In the genomic region with DNA sequence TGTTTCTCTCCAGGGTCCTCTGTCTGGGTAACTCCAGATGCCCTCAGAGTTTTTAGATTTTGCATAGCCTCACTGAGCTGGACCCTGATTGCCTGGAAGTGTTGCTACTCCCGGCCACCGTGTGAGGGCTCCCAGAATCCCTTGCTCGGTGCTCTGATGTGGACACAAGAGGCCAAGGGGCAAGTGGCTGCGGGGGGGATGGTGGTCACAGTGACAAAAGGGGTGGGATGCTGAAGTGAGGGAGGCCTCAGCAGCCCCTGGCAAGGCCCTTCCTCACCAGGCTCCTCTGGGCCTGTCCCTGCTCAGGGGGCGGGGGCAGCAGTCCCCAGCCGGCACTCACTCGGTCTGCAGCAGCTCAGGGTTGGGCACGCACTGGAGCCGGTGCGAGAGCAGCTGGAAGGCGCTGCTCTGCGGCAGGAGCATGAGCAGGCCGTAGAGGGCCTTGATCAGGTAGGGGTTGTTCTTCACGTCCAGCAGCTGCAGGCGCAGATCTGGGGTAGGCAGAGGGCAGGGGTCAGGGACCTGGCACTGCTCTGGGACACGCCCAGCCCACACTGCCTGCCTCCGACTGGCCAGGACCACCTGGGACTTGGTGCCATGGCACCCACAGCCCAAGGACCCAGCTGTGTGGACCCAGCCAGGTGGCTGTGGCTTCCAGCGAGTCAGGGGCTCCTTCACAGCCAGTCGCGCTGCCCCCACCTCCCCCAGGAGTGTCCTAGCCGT, we compare ENCODE assay signal across 13 cellular contexts. TPM values are rescaled to one million over a fixed set of nuclear protein-coding genes. Genes with fewer than 3 reads are reported as not detected.
DNase-seq lines count a peak whose midpoint lies in the region; ATAC-seq and TF ChIP-seq lines count a peak whose summit lies in the region.
"Had no signal": no experiment of that assay in that cellular context is flagged by ENCODE, and none has a peak within 500 bp of the region (broad histone marks: within the 10 kb centered on the region; RNA-seq: fewer than 3 reads in every experiment).

No MANE protein-coding gene starts in this region.

- no peaks in the 10 kb centered on the region for H4K20me1 ChIP-seq in mammary epithelial cell (ENCODE audit: insufficient read depth, low read length)

- dilution Hi-C loops in mammary epithelial cell (cut with HindIII; ENCODE audit: low sequenced_read_pairs) = no loop called here

- TF ChIP-seq CTCF in MCF 10A (IDR thresholded peaks at IDR 0.05; ENCODE audit: unreplicated experiment) (no peak), mammary epithelial cell (conservative IDR thresholded peaks at IDR 0.05 in 1 of 2, IDR thresholded peaks at IDR 0.05 in 1 of 2; ENCODE audit: extremely low read depth in 1 of 2, insufficient read depth in 1 of 2, low read depth in 1 of 2, low read length in 2 of 2) (no peak), heart left ventricle (IDR thresholded peaks at IDR 0.05) (no peak), ovary (IDR thresholded peaks at IDR 0.05) (no peak), uterus (IDR thresholded peaks at IDR 0.05) (no peak)

- no peaks in the 10 kb centered on the region for H3K79me2 ChIP-seq in mammary epithelial cell (ENCODE audit: insufficient read depth, low read length)

- H3K27me3 ChIP-seq in mammary epithelial cell (ENCODE audit: insufficient read depth, low read length) = no peaks in the 10 kb centered on the region
- no peaks in the 10 kb centered on the region for H3K27me3 ChIP-seq in heart left ventricle
- H3K27me3 ChIP-seq in ovary = no peaks in the 10 kb centered on the region
- no peaks in the 10 kb centered on the region for H3K27me3 ChIP-seq in uterus
- no peaks in the 10 kb centered on the region for H3K27me3 ChIP-seq in MG63

- H3K36me3 ChIP-seq in mammary epithelial cell (ENCODE audit: insufficient read depth, low read length) (no peaks in the 10 kb centered on the region), heart left ventricle (no peaks in the 10 kb centered on the region), ovary (no peaks in the 10 kb centered on the region), uterus (no peaks in the 10 kb centered on the region), MG63 (no peaks in the 10 kb centered on the region)

- 95% methylated on average over 14 of the region's 21 CpGs for WGBS in mammary epithelial cell (ENCODE audit: low coverage, missing lambda C conversion rate)
- WGBS in heart left ventricle, 4 donors = 48 to 66% (median 58%) methylated on average over 17 to 21 of the region's 21 CpGs
- 70 to 78% (median 75%) methylated on average over 20 to 21 of the region's 21 CpGs for WGBS in ovary, 3 donors

- no peak overlapping the region for H3K4me2 ChIP-seq in mammary epithelial cell (ENCODE audit: insufficient read depth, low read depth, low read length)

- H3K27ac Mint-ChIP-seq in MCF 10A (ENCODE audit: low read depth, unreplicated experiment) (peak overlapping the region; percentile 55), T-helper 17 cell (no peak overlapping the region)
- H3K27ac Mint-ChIP-seq: activated CD4-positive, alpha-beta T cell treated with anti-CD3 and anti-CD28 coated beads, Interleukin-2, amount 10 ng/mL, durations not matched to agents 24 days and 14 days had no signal

- TF ChIP-seq POLR2A in heart left ventricle (IDR thresholded peaks at IDR 0.05) = no peak
- no peak for TF ChIP-seq POLR2A in ovary (IDR thresholded peaks at IDR 0.05)
- TF ChIP-seq POLR2A in uterus (IDR thresholded peaks at IDR 0.05) = no peak

- BruUV-seq in MCF 10A (replicated peaks; lab: Mats Ljungman, UMichigan) (no TSS peak), mammary epithelial cell (replicated peaks; lab: Mats Ljungman, UMichigan) (no TSS peak)

- H3K9me3 Mint-ChIP-seq in MCF 10A (ENCODE audit: unreplicated experiment) = no peaks in the 10 kb centered on the region
- H3K9me3 Mint-ChIP-seq: activated CD4-positive, alpha-beta T cell treated with anti-CD3 and anti-CD28 coated beads, Interleukin-2, amount 10 ng/mL, durations not matched to agents 24 days and 14 days had no signal

- TF ChIP-seq EP300 in ovary (IDR thresholded peaks at IDR 0.05) = no peak

- H3K9ac ChIP-seq in mammary epithelial cell (ENCODE audit: insufficient read depth, low read length) = no peak overlapping the region

- no peak for DNase-seq in MCF 10A (ENCODE audit: unreplicated experiment)
- no peak for DNase-seq in mammary epithelial cell
- peak in 2 of 5 donors; percentile 45 to 52 for DNase-seq in heart left ventricle
- peak in 1 of 5 donors; percentile 49 for DNase-seq in ovary
- no peak for DNase-seq in uterus
- DNase-seq in MG63 = no peak
- no peak for DNase-seq in T-helper 17 cell
- DNase-seq: activated CD4-positive, alpha-beta T cell treated with anti-CD3 and anti-CD28 coated beads, Interleukin-2, amount 10 ng/mL, durations not matched to agents 24 days and 14 days; activated naive CD4-positive, alpha-beta T cell; DMS79 treated with DMSO at 0.1 percent for 48 hours; small intestine had no signal

- peaks cover 57% of the 10 kb centered on the region for H3K4me1 Mint-ChIP-seq in MCF 10A (ENCODE audit: insufficient read depth, unreplicated experiment)
- peaks cover 4% of the 10 kb centered on the region for H3K4me1 Mint-ChIP-seq in T-helper 17 cell

- H3K4me3 ChIP-seq in mammary epithelial cell (replicated peaks in 1 of 3; ENCODE audit: insufficient read depth in 1 of 3, low read depth in 2 of 3, low read length in 3 of 3) = no peak overlapping the region
- no peak overlapping the region for H3K4me3 ChIP-seq in heart left ventricle
- H3K4me3 ChIP-seq in ovary = no peak overlapping the region
- H3K4me3 ChIP-seq in uterus = no peak overlapping the region
- no peak overlapping the region for H3K4me3 ChIP-seq in MG63
- H3K4me3 ChIP-seq: K562 had no signal

- ATAC-seq in heart left ventricle (no peak), T-helper 17 cell (no peak), GM19452 (IDR thresholded peaks at IDR 0.05; ENCODE audit: unreplicated experiment) (no peak)
- ATAC-seq: K562 had no signal

- intact Hi-C loops in MCF 10A (cut with micrococcal nuclease) (no loop called here), mammary epithelial cell (cut with micrococcal nuclease) (no loop called here), heart left ventricle (cut with DNase I) (no loop called here), ovary (cut with DNase I) (no loop called here), uterus (cut with DNase I; ENCODE audit: low total_unique reads) (loop anchor here (5.0 kb wide), 1 partner anchor 50 kb away; no protein-coding TSS in a partner anchor)

- H2AFZ ChIP-seq in mammary epithelial cell (ENCODE audit: low read depth, low read length) = no peak overlapping the region

- CTCF ChIA-PET in MCF 10A (lab: Yijun Ruan, JAX) = interaction anchor here (0.8 to 1.7 kb wide), 4 partner anchors 10 to 78 kb away, joined by 3 to 10 read pairs (median 5); no protein-coding TSS in a partner anchor
- CTCF ChIA-PET in mammary epithelial cell (lab: Charles Lee; ENCODE audit: low non-redundant PET) = no interaction called here

- in situ Hi-C loops in mammary epithelial cell (cut with MboI; ENCODE audit: low sequenced_read_pairs in 2 of 2) = no loop called here

- POLR2A ChIA-PET in MCF 10A (lab: Yijun Ruan, JAX) = interaction anchor here (0.9 kb wide), 1 partner anchor 23 kb away, joined by 4 read pairs; no protein-coding TSS in a partner anchor

- H3K4me3 Mint-ChIP-seq in MCF 10A (ENCODE audit: unreplicated experiment) (no peak overlapping the region), T-helper 17 cell (no peak overlapping the region)
- H3K4me3 Mint-ChIP-seq: activated CD4-positive, alpha-beta T cell treated with anti-CD3 and anti-CD28 coated beads, Interleukin-2, amount 10 ng/mL, durations not matched to agents 24 days and 14 days had no signal

- H3K9me3 ChIP-seq in mammary epithelial cell (replicated peaks; ENCODE audit: insufficient read depth, low read length) = no peaks in the 10 kb centered on the region
- H3K9me3 ChIP-seq in heart left ventricle = no peaks in the 10 kb centered on the region
- no peaks in the 10 kb centered on the region for H3K9me3 ChIP-seq in ovary
- H3K9me3 ChIP-seq in uterus = no peaks in the 10 kb centered on the region
- H3K9me3 ChIP-seq in MG63 = no peaks in the 10 kb centered on the region
- no peaks in the 10 kb centered on the region for H3K9me3 ChIP-seq in T-helper 17 cell (ENCODE audit: control insufficient read depth, low read length, poor library complexity, severe bottlenecking)

- H3K36me3 Mint-ChIP-seq in MCF 10A (ENCODE audit: insufficient read depth, unreplicated experiment) (peaks cover 4% of the 10 kb centered on the region), T-helper 17 cell (ENCODE audit: low read depth) (no peaks in the 10 kb centered on the region)

- H3K27me3 Mint-ChIP-seq in MCF 10A (ENCODE audit: insufficient read depth, unreplicated experiment) = no peaks in the 10 kb centered on the region
- H3K27me3 Mint-ChIP-seq in T-helper 17 cell = peaks cover under 1% of the 10 kb centered on the region
- H3K27me3 Mint-ChIP-seq: activated CD4-positive, alpha-beta T cell treated with anti-CD3 and anti-CD28 coated beads, Interleukin-2, amount 10 ng/mL, durations not matched to agents 24 days and 14 days had no signal

- H3K27ac ChIP-seq in mammary epithelial cell (ENCODE audit: insufficient read depth, low read depth, low read length) (no peak overlapping the region), heart left ventricle (peak overlapping the region; percentile 72 to 98 (median 90)), ovary (peak overlapping the region; percentile 59 to 79), uterus (peak overlapping the region; percentile 93 to 97)

- H3K4me1 ChIP-seq in mammary epithelial cell (ENCODE audit: insufficient read depth, low read length) (peaks cover 55% of the 10 kb centered on the region), heart left ventricle (peaks cover 10 to 100% (median 95%) of the 10 kb centered on the region in 12 donors), ovary (ENCODE audit: insufficient read depth) (peaks cover 68% of the 10 kb centered on the region), uterus (peaks cover 36 to 86% of the 10 kb centered on the region in 2 donors)

RNA-seq across cellular contexts. Expression of gene MTSS2, which starts 6.8 kb away (rescaled TPM):
- total RNA-seq in MCF 10A (2022) (75.8 and 78.7 TPM in 2 replicates), mammary epithelial cell (10 to 100 TPM; 25.8 to 42.9 TPM), heart left ventricle (10 to 100 TPM; 51.9 to 90.9 (median 72.2) TPM), ovary (10 to 100 TPM; 19.6 to 93.5 (median 40.2) TPM), uterus (100 to 1,000 TPM in 1 of 4 donors, 10 to 100 TPM in 3; 11.2 to 142 (median 18.2) TPM), T-helper 17 cell (1 to 10 TPM; 4.4 to 6.9 TPM)
- polyA plus RNA-seq in mammary epithelial cell (46.7 TPM), heart left ventricle (10 to 100 TPM; 58.8 to 97.1 TPM), ovary (10 to 100 TPM in 1 of 2 donors, 1 to 10 TPM in 1; 8.4 to 52.5 TPM)
- 28.8 TPM for polyA minus RNA-seq in mammary epithelial cell
- total RNA-seq in MG63 (2014; rRNA removed; shearing (Covaris generic); ENCODE audit: low replicate concordance) = 13.6 and 52.0 TPM in 2 replicates

RNA-seq across cellular contexts. Expression of gene IL34, which starts 46.3 kb away (rescaled TPM):
- total RNA-seq in MCF 10A (2022) (not detected in 2 replicates), mammary epithelial cell (10 to 100 TPM in 1 of 2 donors, under 1 TPM in 1; 0.49 to 42.7 TPM), heart left ventricle (1 to 10 TPM in 8 of 9 donors, under 1 TPM in 1; 0.49 to 6.5 (median 2.7) TPM), ovary (1 to 10 TPM in 6 of 7 donors, under 1 TPM in 1; 0.91 to 4.0 (median 1.9) TPM), uterus (1 to 10 TPM in 3 of 4 donors, not detected in 1; 3.3 to 9.4 (median 9.0) TPM), T-helper 17 cell (under 1 TPM in 1 of 2 donors, not detected in 1; 0.34 TPM)
- polyA plus RNA-seq in mammary epithelial cell (0.84 TPM), heart left ventricle (1 to 10 TPM in 1 of 2 donors, under 1 TPM in 1; 0.82 to 2.3 TPM), ovary (1 to 10 TPM in 1 of 2 donors, under 1 TPM in 1; 0.88 to 1.8 TPM)
- 2.3 TPM for polyA minus RNA-seq in mammary epithelial cell
- total RNA-seq in MG63 (2014; rRNA removed; shearing (Covaris generic); ENCODE audit: low replicate concordance) = 1.4 and 2.2 TPM in 2 replicates
